In the genomic region with DNA sequence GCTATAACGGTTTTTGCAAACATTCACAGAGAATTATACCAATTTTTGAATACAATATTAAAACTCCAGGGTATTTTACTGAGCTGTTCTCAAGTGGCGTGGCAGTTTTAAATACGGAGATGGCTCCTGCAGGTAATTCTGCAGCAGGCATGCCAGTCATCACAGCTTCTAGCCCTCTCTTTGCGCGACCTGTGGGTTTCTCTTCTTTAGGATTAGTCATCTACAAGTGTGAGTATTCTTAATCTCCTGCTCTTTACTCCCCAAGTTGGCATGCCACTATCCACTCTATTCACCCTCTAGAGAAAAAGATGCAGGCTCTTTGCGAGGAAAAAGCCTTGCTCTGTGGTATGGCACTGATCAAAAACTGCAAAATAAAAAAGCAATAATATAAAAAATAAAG, we compare ENCODE assay signal across 18 cellular contexts. TPM values are rescaled to one million over a fixed set of nuclear protein-coding genes. Genes with fewer than 3 reads are reported as not detected.
DNase-seq lines count a peak whose midpoint lies in the region; ATAC-seq, FAIRE-seq and TF ChIP-seq lines count a peak whose summit lies in the region.
"Had no signal": no experiment of that assay in that cellular context is flagged by ENCODE, and none has a peak within 500 bp of the region (broad histone marks: within the 10 kb centered on the region; RNA-seq: fewer than 3 reads in every experiment).

No MANE protein-coding gene starts in this region.

- intact Hi-C loops in activated naive CD4-positive, alpha-beta T cell treated with anti-CD3 and anti-CD28 coated beads for 36 hours (cut with micrococcal nuclease) = loop anchor here (2.0 to 5.0 kb wide), 2 partner anchors 142 to 256 kb away; no protein-coding TSS in a partner anchor
- intact Hi-C loops in HepG2 (cut with micrococcal nuclease; ENCODE audit: unreplicated experiment) = no loop called here

- ATAC-seq in HepG2 = no peak

- no peak for TF ChIP-seq EP300 in HepG2 (IDR thresholded peaks at IDR 0.05; ENCODE audit: low read depth in 2 of 2, low read length in 2 of 2)
- no peak for TF ChIP-seq EP300 in HepG2 (CRISPR knock-in tag; IDR thresholded peaks at IDR 0.05; ENCODE audit: borderline replicate concordance)

- H3K27me3 ChIP-seq in Loucy (ENCODE audit: insufficient read depth, low read length, poor library complexity, severe bottlenecking) = no peaks in the 10 kb centered on the region
- H3K27me3 ChIP-seq in HepG2 (ENCODE audit: control insufficient read depth in 1 of 2, insufficient read depth in 2 of 2, low read length in 2 of 2) = no peaks in the 10 kb centered on the region

- H2AFZ ChIP-seq in Loucy (ENCODE audit: low read length) (peak overlapping the region; percentile 16; the same call in 1 of the 2 replicates), HepG2 (ENCODE audit: low read length) (no peak overlapping the region)

- no peaks in the 10 kb centered on the region for H3F3A ChIP-seq in Loucy (ENCODE audit: low read depth)

- no peak for TF ChIP-seq CTCF in Loucy (conservative IDR thresholded peaks at IDR 0.05; ENCODE audit: low read length)
- TF ChIP-seq CTCF in HepG2 (CRISPR knock-in tag; IDR thresholded peaks at IDR 0.05) = no peak

- H3K27ac ChIP-seq in HepG2 (ENCODE audit: extremely low read length, insufficient read depth, low read length) = no peak overlapping the region
- H3K27ac ChIP-seq: HL-60 had no signal

- H3K9me3 ChIP-seq in Loucy (ENCODE audit: insufficient read depth, low read depth, low read length) (no peaks in the 10 kb centered on the region), HepG2 (ENCODE audit: low read length) (no peaks in the 10 kb centered on the region)

- peak; percentile 58 for DNase-seq in activated naive CD4-positive, alpha-beta T cell treated with anti-CD3 and anti-CD28 coated beads for 36 hours
- no peak for DNase-seq in activated naive CD4-positive, alpha-beta T cell treated with Interleukin-2 at 50 U/mL for 16 hours
- peak; percentile 1 for DNase-seq in M059J (ENCODE audit: low read depth)
- peak; percentile 48 for DNase-seq in islet precursor cell
- DNase-seq in middle frontal gyrus (ENCODE audit: extremely low spot score, low spot score) = no peak
- DNase-seq in HepG2 (ENCODE audit: low spot score) = no peak
- DNase-seq: COR-L47, GOT3, MV-4-11, NCI-H1436, NCI-H2029 treated with DMSO at 0.1 percent for 48 hours, NCI-H748 treated with DMSO at 0.1 percent for 48 hours, RPMI8226 had no signal

- no peak overlapping the region for H3K9ac ChIP-seq in Loucy (ENCODE audit: low read depth, low read length, poor library complexity, severe bottlenecking)
- no peak overlapping the region for H3K9ac ChIP-seq in HepG2 (ENCODE audit: insufficient read depth, low read depth, low read length)

- no peak for TF ChIP-seq POLR2A in HepG2 (IDR thresholded peaks at IDR 0.05; ENCODE audit: insufficient read depth in 1 of 2, low read depth in 2 of 2, low read length in 2 of 2)

- H3K9me3 Mint-ChIP-seq in activated naive CD4-positive, alpha-beta T cell treated with anti-CD3 and anti-CD28 coated beads for 36 hours = no peaks in the 10 kb centered on the region

- POLR2A ChIA-PET in HepG2 (lab: Yijun Ruan, JAX) = no interaction called here

- H3K36me3 ChIP-seq in Loucy (ENCODE audit: insufficient read depth, low read length) (no peaks in the 10 kb centered on the region), HepG2 (replicated peaks in 1 of 2; ENCODE audit: control insufficient read depth in 1 of 2, insufficient read depth in 2 of 2, low read length in 2 of 2) (no peaks in the 10 kb centered on the region)

- in situ Hi-C loops in HepG2 (cut with HindIII; ENCODE audit: extremely low pct_ligation_motif_present, low pct_unique_long_range_greater_than_20kb) = no loop called here

- CTCF ChIA-PET in activated naive CD4-positive, alpha-beta T cell treated with anti-CD3 and anti-CD28 coated beads for 36 hours (lab: Charles Lee) = interaction anchor here (0.6 kb wide), 1 partner anchor 317 kb away, joined by 3 read pairs; no protein-coding TSS in a partner anchor
- CTCF ChIA-PET in HepG2 (lab: Yijun Ruan, JAX; ENCODE audit: low intra/inter-chr PET ratio, low total read pairs) = no interaction called here

- no peaks in the 10 kb centered on the region for H3K9me2 ChIP-seq in Loucy (replicated peaks; ENCODE audit: low read depth, low read length)

- no TSS peak for BruUV-seq in HepG2 (replicated peaks; lab: Mats Ljungman, UMichigan)

- no peaks in the 10 kb centered on the region for H3K36me3 Mint-ChIP-seq in activated naive CD4-positive, alpha-beta T cell treated with anti-CD3 and anti-CD28 coated beads for 36 hours (ENCODE audit: low read depth)

- H3K4me1 ChIP-seq in Loucy (ENCODE audit: insufficient read depth, low read length, poor library complexity, severe bottlenecking) = no peaks in the 10 kb centered on the region
- H3K4me1 ChIP-seq in HepG2 (ENCODE audit: insufficient read depth, low read length) = peaks cover 12% of the 10 kb centered on the region

- H3K4me1 Mint-ChIP-seq in activated naive CD4-positive, alpha-beta T cell treated with anti-CD3 and anti-CD28 coated beads for 36 hours (ENCODE audit: low read depth) = peaks cover 26% of the 10 kb centered on the region

- no peak overlapping the region for H3K4me2 ChIP-seq in Loucy (ENCODE audit: low read depth, low read length, poor library complexity, severe bottlenecking)
- H3K4me2 ChIP-seq in HepG2 (ENCODE audit: low read depth, low read length) = no peak overlapping the region

- H3K79me2 ChIP-seq in Loucy (ENCODE audit: insufficient read depth, low read length) = no peaks in the 10 kb centered on the region
- no peaks in the 10 kb centered on the region for H3K79me2 ChIP-seq in HepG2 (ENCODE audit: insufficient read depth, low read length)

- H4K20me1 ChIP-seq in Loucy (ENCODE audit: insufficient read depth, low read length, poor library complexity, severe bottlenecking) (no peaks in the 10 kb centered on the region), HepG2 (ENCODE audit: insufficient read depth, low read length) (no peaks in the 10 kb centered on the region)

- no peak overlapping the region for H3K4me3 Mint-ChIP-seq in activated naive CD4-positive, alpha-beta T cell treated with anti-CD3 and anti-CD28 coated beads for 36 hours

- H3K27me3 Mint-ChIP-seq in activated naive CD4-positive, alpha-beta T cell treated with anti-CD3 and anti-CD28 coated beads for 36 hours (ENCODE audit: low read depth) = no peaks in the 10 kb centered on the region

- H3K27ac Mint-ChIP-seq in activated naive CD4-positive, alpha-beta T cell treated with anti-CD3 and anti-CD28 coated beads for 36 hours = no peak overlapping the region

- no peak for FAIRE-seq in HepG2 (lab: Jason Lieb, UNC)
- FAIRE-seq: GM12892, HTR-8/SVneo had no signal

- WGBS in HepG2 (ENCODE audit: low lambda C conversion rate) = 66% methylated on average over 6 of the region's 6 CpGs

- no peak overlapping the region for H3K4me3 ChIP-seq in Loucy (ENCODE audit: low read length, poor library complexity, severe bottlenecking)
- H3K4me3 ChIP-seq in HepG2 (replicated peaks in 1 of 3; ENCODE audit: insufficient read depth in 1 of 3, low read depth in 2 of 3, low read length in 3 of 3) = no peak overlapping the region

- TF ChIP-seq RAD21 in HepG2 (CRISPR knock-in tag; IDR thresholded peaks at IDR 0.05) = no peak

TF ChIP-seq in HepG2, 621 proteins besides CTCF, POLR2A, EP300 and RAD21 (continues in another document):
- TF ChIP-seq MIER2 (CRISPR knock-in tag; IDR thresholded peaks at IDR 0.05) = no peak
- TF ChIP-seq, protein P1, sequence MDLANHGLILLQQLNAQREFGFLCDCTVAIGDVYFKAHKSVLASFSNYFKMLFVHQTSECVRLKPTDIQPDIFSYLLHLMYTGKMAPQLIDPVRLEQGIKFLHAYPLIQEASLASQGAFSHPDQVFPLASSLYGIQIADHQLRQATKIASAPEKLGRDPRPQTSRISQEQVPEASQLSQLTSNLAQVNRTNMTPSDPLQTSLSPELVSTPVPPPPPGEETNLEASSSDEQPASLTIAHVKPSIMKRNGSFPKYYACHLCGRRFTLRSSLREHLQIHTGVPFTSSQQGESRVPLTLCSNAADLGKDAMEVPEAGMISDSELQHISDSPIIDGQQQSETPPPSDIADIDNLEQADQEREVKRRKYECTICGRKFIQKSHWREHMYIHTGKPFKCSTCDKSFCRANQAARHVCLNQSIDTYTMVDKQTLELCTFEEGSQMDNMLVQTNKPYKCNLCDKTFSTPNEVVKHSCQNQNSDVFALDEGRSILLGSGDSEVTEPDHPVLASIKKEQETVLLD (CRISPR knock-in tag; IDR thresholded peaks at IDR 0.05; ENCODE audit: low read depth) = no peak
- TF ChIP-seq ZNF660 (CRISPR knock-in tag; IDR thresholded peaks at IDR 0.05; ENCODE audit: borderline replicate concordance, low read depth) = no peak
- no peak for TF ChIP-seq ZNF460 (CRISPR knock-in tag; IDR thresholded peaks at IDR 0.05; ENCODE audit: borderline replicate concordance)
- TF ChIP-seq KLF15 (CRISPR knock-in tag; IDR thresholded peaks at IDR 0.05; ENCODE audit: borderline replicate concordance) = no peak
- no peak for TF ChIP-seq ATF7-NPFF (CRISPR knock-in tag; IDR thresholded peaks at IDR 0.05; ENCODE audit: low read depth)

RNA-seq across cellular contexts. Expression of gene ANKRD31, which starts 43.9 kb away (rescaled TPM):
- total RNA-seq in activated naive CD4-positive, alpha-beta T cell treated with anti-CD3 and anti-CD28 coated beads for 36 hours = under 1 TPM; 0.35 to 0.36 TPM
- total RNA-seq in M059J (2014; rRNA removed; shearing (Covaris generic)) = 0.02 TPM in 1 of 2 replicates, not detected in the other
- 0.08 and 0.09 TPM in 2 replicates for total RNA-seq in HepG2 (2016; rRNA removed; fragmentation: Illumina TruSeq; extraction: Trizol)
- under 0.01 and 0.10 TPM in 2 replicates for total RNA-seq in HepG2 (2016; cell fraction: cytosol; rRNA removed; fragmentation: Illumina TruSeq; extraction: Trizol; ENCODE audit: low read depth)
- total RNA-seq in HepG2 (2016; cell fraction: insoluble cytoplasmic fraction; rRNA removed; fragmentation: Illumina TruSeq; extraction: Trizol) = 0.11 and 0.16 TPM in 2 replicates
- total RNA-seq in HepG2 (2016; cell fraction: membrane; rRNA removed; fragmentation: Illumina TruSeq; extraction: Trizol) = 0.07 and 0.09 TPM in 2 replicates
- 0.16 and 0.28 TPM in 2 replicates for total RNA-seq in HepG2 (2016; cell fraction: nucleus; rRNA removed; fragmentation: Illumina TruSeq; extraction: Trizol)
- polyA plus RNA-seq in HepG2 (2011; rRNA removed) = 0.01 and 0.03 TPM in 2 replicates
- not detected in 2 replicates for polyA plus RNA-seq in HepG2 (2011; cell fraction: cytosol; rRNA removed)
- polyA plus RNA-seq in HepG2 (2011; cell fraction: nucleus; rRNA removed) = 0.03 TPM in 2 replicates
- 0.05 TPM in 2 replicates for polyA plus RNA-seq in HepG2 (2012)
- not detected in 2 replicates for polyA plus RNA-seq in HepG2 (2016; cell fraction: cytosol; fragmentation: Illumina TruSeq; extraction: Trizol; ENCODE audit: low read depth)
- polyA plus RNA-seq in HepG2 (2016; cell fraction: insoluble cytoplasmic fraction; fragmentation: Illumina TruSeq; extraction: Trizol; ENCODE audit: low read depth) = 0.05 and 0.07 TPM in 2 replicates
- not detected in 2 replicates for polyA plus RNA-seq in HepG2 (2016; cell fraction: membrane; fragmentation: Illumina TruSeq; extraction: Trizol; ENCODE audit: low read depth)
- polyA plus RNA-seq in HepG2 (2016; cell fraction: nucleus; fragmentation: Illumina TruSeq; extraction: Trizol; ENCODE audit: insufficient read depth, low read depth) = 0.07 and 0.12 TPM in 2 replicates
- polyA minus RNA-seq in HepG2 (2011; rRNA and poly(A)+ RNA removed; ENCODE audit: low replicate concordance) = not detected in 2 replicates
- polyA minus RNA-seq in HepG2 (2011; cell fraction: cytosol; rRNA and poly(A)+ RNA removed) = not detected in 2 replicates
- 0.50 and 0.52 TPM in 2 replicates for polyA minus RNA-seq in HepG2 (2011; cell fraction: nucleus; rRNA and poly(A)+ RNA removed)
- total RNA-seq: LHCN-M2 had no signal

Comparison
In these comparisons a context has a peak if more than half of its experiments do, and no peak if none do; other contexts are left out.
1. DNase-seq: peak in activated naive CD4-positive, alpha-beta T cell treated with anti-CD3 and anti-CD28 coated beads for 36 hours (single experiment), M059J (single experiment) and islet precursor cell (single experiment); none in activated naive CD4-positive, alpha-beta T cell treated with Interleukin-2 at 50 U/mL for 16 hours (single experiment), middle frontal gyrus (single experiment) and HepG2 (single experiment).